Comparison of ENCODE assay signal across 8 cellular contexts in genomic region chr11:116771935-116772334, GRCh38. TPM values are rescaled to one million over a fixed set of nuclear protein-coding genes. Genes with fewer than 3 reads are reported as not detected.
DNase-seq lines count a peak whose midpoint lies in the region; ATAC-seq and TF ChIP-seq lines count a peak whose summit lies in the region.

No MANE protein-coding gene starts in this region.

- intact Hi-C loops in right lobe of liver (cut with DNase I): no loop called here

- H3K27me3 Mint-ChIP-seq in activated T-cell treated with anti-CD3 and anti-CD28 coated beads, Interleukin-2, amount 50 U/mL, for 24 hours: no peaks in the 10 kb centered on the region
- H3K27me3 Mint-ChIP-seq in activated naive CD8-positive, alpha-beta T cell treated with anti-CD3 and anti-CD28 coated beads for 36 hours: no peaks in the 10 kb centered on the region

- TF ChIP-seq CTCF in right lobe of liver (IDR thresholded peaks at IDR 0.05) (no peak), tibial nerve (IDR thresholded peaks at IDR 0.05) (no peak)

- H3K27ac ChIP-seq in right lobe of liver (peak overlapping the region in 1 of 3 donors; percentile 90), tibial nerve (peak overlapping the region in 2 of 4 donors; percentile 92 to 95)

- no peak for DNase-seq in activated T-cell treated with anti-CD3 and anti-CD28 coated beads, Interleukin-2, amount 50 U/mL, for 24 hours
- DNase-seq in activated T-cell treated with anti-CD3 and anti-CD28 coated beads, Interleukin-2, amount 50 U/mL, for 1 hour: no peak
- DNase-seq in activated naive CD8-positive, alpha-beta T cell treated with anti-CD3 and anti-CD28 coated beads for 36 hours: no peak
- DNase-seq in right lobe of liver (no peak), tibial nerve (ENCODE audit: low spot score in 2 of 2) (no peak), HuH-7 (ENCODE audit: low spot score) (no peak), UCSD-AML1 (lab: John Stamatoyannopoulos, UW; ENCODE audit: unreplicated experiment) (no peak)

- H3K9me3 ChIP-seq in right lobe of liver: no peaks in the 10 kb centered on the region
- no peaks in the 10 kb centered on the region for H3K9me3 ChIP-seq in tibial nerve

- H3K4me3 Mint-ChIP-seq in activated T-cell treated with anti-CD3 and anti-CD28 coated beads, Interleukin-2, amount 50 U/mL, for 24 hours: peak overlapping the region; percentile 98
- peak overlapping the region; percentile 98 for H3K4me3 Mint-ChIP-seq in activated naive CD8-positive, alpha-beta T cell treated with anti-CD3 and anti-CD28 coated beads for 36 hours

- H3K36me3 Mint-ChIP-seq in activated T-cell treated with anti-CD3 and anti-CD28 coated beads, Interleukin-2, amount 50 U/mL, for 24 hours (ENCODE audit: low read depth): peaks cover 78% of the 10 kb centered on the region
- H3K36me3 Mint-ChIP-seq in activated naive CD8-positive, alpha-beta T cell treated with anti-CD3 and anti-CD28 coated beads for 36 hours: peaks cover 33% of the 10 kb centered on the region

- peaks cover 0 to 20% (median 0%) of the 10 kb centered on the region in 4 donors for H3K4me1 ChIP-seq in right lobe of liver
- H3K4me1 ChIP-seq in tibial nerve: peaks cover 0 to 31% (median 22%) of the 10 kb centered on the region in 4 donors

- no peak for TF ChIP-seq EP300 in tibial nerve (IDR thresholded peaks at IDR 0.05)

- peaks cover 2% of the 10 kb centered on the region for H3K9me3 Mint-ChIP-seq in activated T-cell treated with anti-CD3 and anti-CD28 coated beads, Interleukin-2, amount 50 U/mL, for 24 hours
- H3K9me3 Mint-ChIP-seq in activated naive CD8-positive, alpha-beta T cell treated with anti-CD3 and anti-CD28 coated beads for 36 hours: no peaks in the 10 kb centered on the region

- TF ChIP-seq POLR2A in right lobe of liver (IDR thresholded peaks at IDR 0.05) (no peak), tibial nerve (IDR thresholded peaks at IDR 0.05) (no peak)

- ATAC-seq in right lobe of liver: no peak
- ATAC-seq in GM18520 (IDR thresholded peaks at IDR 0.05; ENCODE audit: unreplicated experiment): no peak

- H3K36me3 ChIP-seq in right lobe of liver (peaks cover 0 to 15% (median 7%) of the 10 kb centered on the region in 4 donors), tibial nerve (peaks cover 0 to 34% (median 0%) of the 10 kb centered on the region in 3 donors)

- H3K27ac Mint-ChIP-seq in activated T-cell treated with anti-CD3 and anti-CD28 coated beads, Interleukin-2, amount 50 U/mL, for 24 hours: peak overlapping the region; percentile 98
- H3K27ac Mint-ChIP-seq in activated naive CD8-positive, alpha-beta T cell treated with anti-CD3 and anti-CD28 coated beads for 36 hours: peak overlapping the region; percentile 96

- H3K4me3 ChIP-seq in right lobe of liver: peak overlapping the region; percentile 73 to 89 (median 84)
- peak overlapping the region; percentile 82 to 96 (median 94) for H3K4me3 ChIP-seq in tibial nerve

- H3K27me3 ChIP-seq in right lobe of liver (no peaks in the 10 kb centered on the region), tibial nerve (no peaks in the 10 kb centered on the region)

- peaks cover 58% of the 10 kb centered on the region for H3K4me1 Mint-ChIP-seq in activated T-cell treated with anti-CD3 and anti-CD28 coated beads, Interleukin-2, amount 50 U/mL, for 24 hours (ENCODE audit: low read depth)
- peaks cover 33% of the 10 kb centered on the region for H3K4me1 Mint-ChIP-seq in activated naive CD8-positive, alpha-beta T cell treated with anti-CD3 and anti-CD28 coated beads for 36 hours

- WGBS in right lobe of liver (ENCODE audit: insufficient coverage, low coverage, low lambda C conversion rate, missing lambda C conversion rate): 8% methylated on average over 2 of the region's 2 CpGs
- 7 to 12% methylated on average over 2 of the region's 2 CpGs for WGBS in tibial nerve, 2 donors

RNA-seq across cellular contexts. Expression of gene BUD13, which starts 0.9 kb away (rescaled TPM):
- total RNA-seq in activated naive CD8-positive, alpha-beta T cell treated with anti-CD3 and anti-CD28 coated beads for 36 hours: 10 to 100 TPM; 33.4 to 37.0 TPM
- total RNA-seq in right lobe of liver (1 to 10 TPM; 3.6 to 6.3 (median 5.0) TPM), tibial nerve (10 to 100 TPM; 13.1 to 28.2 (median 20.3) TPM)

RNA-seq across cellular contexts. Expression of gene ZPR1, which starts 15.9 kb away (rescaled TPM):
- 100 to 1,000 TPM; 100 to 101 TPM for total RNA-seq in activated naive CD8-positive, alpha-beta T cell treated with anti-CD3 and anti-CD28 coated beads for 36 hours
- total RNA-seq in right lobe of liver (10 to 100 TPM; 17.9 to 86.6 (median 30.2) TPM), tibial nerve (10 to 100 TPM; 11.4 to 28.5 (median 23.8) TPM)

RNA-seq across cellular contexts. Expression of gene APOA5, which starts 19.7 kb away (rescaled TPM):
- not detected for total RNA-seq in activated naive CD8-positive, alpha-beta T cell treated with anti-CD3 and anti-CD28 coated beads for 36 hours
- total RNA-seq in right lobe of liver: 1,000 to 10,000 TPM in 1 of 6 experiments, 100 to 1,000 TPM in 4, 10 to 100 TPM in 1; 57.8 to 1,064 (median 724) TPM
- not detected for total RNA-seq in tibial nerve

RNA-seq across cellular contexts. Expression of gene APOA4, which starts 51.2 kb away (rescaled TPM):
- not detected for total RNA-seq in activated naive CD8-positive, alpha-beta T cell treated with anti-CD3 and anti-CD28 coated beads for 36 hours
- 1,000 to 10,000 TPM in 2 of 6 experiments, 100 to 1,000 TPM in 2, 10 to 100 TPM in 2; 21.9 to 1,288 (median 117) TPM for total RNA-seq in right lobe of liver
- total RNA-seq in tibial nerve: not detected

RNA-seq across cellular contexts. Expression of gene APOC3, which starts 57.8 kb away (rescaled TPM):
- not detected for total RNA-seq in activated naive CD8-positive, alpha-beta T cell treated with anti-CD3 and anti-CD28 coated beads for 36 hours
- total RNA-seq in right lobe of liver: over 10,000 TPM in 3 of 6 experiments, 1,000 to 10,000 TPM in 3; 4,225 to 15,106 (median 9,815) TPM
- total RNA-seq in tibial nerve: not detected

Comparison
In these comparisons a context has a peak if more than half of its experiments do, and no peak if none do; other contexts are left out.
1. RNA of gene APOA5, which starts 19.7 kb away (total RNA-seq): 57.8 to 1,064 TPM in right lobe of liver; not detected in activated naive CD8-positive, alpha-beta T cell treated with anti-CD3 and anti-CD28 coated beads for 36 hours and not detected in tibial nerve; every median in the first group is over 10 times any median in the second.